Comparison of ENCODE assay signal across 8 cellular contexts in the genomic region with DNA sequence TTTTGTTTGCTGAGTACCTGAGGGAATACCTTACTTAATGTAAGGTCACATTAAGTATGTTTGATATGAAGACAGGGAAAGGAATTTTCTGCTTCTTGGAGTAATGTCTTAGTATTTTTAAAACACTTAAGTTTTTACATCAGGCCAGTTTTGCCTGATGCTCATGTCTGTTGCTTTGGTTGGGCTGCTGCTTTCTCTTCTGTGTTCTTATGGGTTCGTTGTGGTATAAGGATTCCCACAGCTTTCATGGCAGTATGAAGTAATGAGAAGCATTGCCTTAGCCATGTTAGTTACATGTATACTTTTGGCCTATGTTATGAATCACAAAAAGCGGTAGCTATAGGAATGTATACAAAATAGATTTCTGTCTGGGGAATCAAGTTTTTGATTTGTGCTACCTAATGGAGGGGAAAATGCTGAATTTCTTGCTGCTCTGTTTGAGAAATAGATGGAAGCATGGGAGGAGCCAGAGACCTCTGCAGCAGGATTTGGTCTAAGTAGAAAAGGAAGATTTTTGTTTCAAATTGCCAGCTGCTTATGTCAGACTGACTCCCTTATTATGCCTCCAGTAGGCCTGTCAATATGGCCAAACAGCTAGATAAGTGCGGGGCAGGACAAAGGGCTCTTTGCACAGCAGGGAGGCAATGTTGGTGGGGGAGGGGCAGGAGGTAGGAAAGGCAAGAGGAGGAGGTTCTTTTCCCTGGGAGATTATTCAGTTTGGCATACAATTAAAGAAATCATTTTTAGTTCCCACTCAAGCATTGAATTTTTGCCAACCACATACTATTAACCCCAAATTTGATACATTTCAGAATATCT.
A peak's percentile ranks its signal among the peaks of the same experiment; 100 is the strongest.
DNase-seq lines count a peak whose midpoint lies in the region; ATAC-seq and TF ChIP-seq lines count a peak whose summit lies in the region.

No MANE protein-coding gene starts in this region.

- no peak for ATAC-seq in HG02938 (IDR thresholded peaks at IDR 0.05; ENCODE audit: unreplicated experiment)

- peak overlapping the region; percentile 34 for H3K27ac Mint-ChIP-seq in activated T-cell treated with anti-CD3 and anti-CD28 coated beads, Interleukin-2, amount 50 U/mL, for 24 hours

- H3K36me3 Mint-ChIP-seq in activated T-cell treated with anti-CD3 and anti-CD28 coated beads, Interleukin-2, amount 50 U/mL, for 24 hours (ENCODE audit: low read depth), result peaks cover 55% of the 10 kb centered on the region

- H3K4me1 Mint-ChIP-seq in activated T-cell treated with anti-CD3 and anti-CD28 coated beads, Interleukin-2, amount 50 U/mL, for 24 hours (ENCODE audit: low read depth), result peaks cover 76% of the 10 kb centered on the region

- H3K4me3 Mint-ChIP-seq in activated T-cell treated with anti-CD3 and anti-CD28 coated beads, Interleukin-2, amount 50 U/mL, for 24 hours, result peak overlapping the region; percentile 14

- peak overlapping the region; percentile 19 to 84 for H3K4me3 ChIP-seq in foreskin fibroblast (ENCODE audit: low read depth in 1 of 2, low read length in 2 of 2)

- no peaks in the 10 kb centered on the region for H3K27me3 Mint-ChIP-seq in activated T-cell treated with anti-CD3 and anti-CD28 coated beads, Interleukin-2, amount 50 U/mL, for 24 hours

- no peaks in the 10 kb centered on the region for H3K9me3 Mint-ChIP-seq in activated T-cell treated with anti-CD3 and anti-CD28 coated beads, Interleukin-2, amount 50 U/mL, for 24 hours

- TF ChIP-seq CTCF in foreskin fibroblast (IDR thresholded peaks at IDR 0.05; ENCODE audit: low read depth, low read length), result no peak
- no peak for TF ChIP-seq CTCF in GM10266 (IDR thresholded peaks at IDR 0.05; ENCODE audit: control insufficient read depth, insufficient read depth, low read depth, missing control alignments)

- DNase-seq in activated T-cell treated with anti-CD3 and anti-CD28 coated beads, Interleukin-2, amount 50 U/mL, for 24 hours, result no peak
- DNase-seq in activated T-cell treated with anti-CD3 and anti-CD28 coated beads, Interleukin-2, amount 50 U/mL, for 1 hour, result no peak
- DNase-seq in SHP77 treated with DMSO at 0.1 percent for 48 hours (lab: John Stamatoyannopoulos, UW), result peak; percentile 38
- DNase-seq in foreskin fibroblast, result peak in 1 of 2 donors; percentile 21
- peak; percentile 88 for DNase-seq in pons (ENCODE audit: low spot score)
- no peak for DNase-seq in GM10266 (ENCODE audit: extremely low spot score)
- DNase-seq in activated effector memory CD4-positive, alpha-beta T cell treated with anti-CD3 and anti-CD28 coated beads, Interleukin-2, amount 50 U/mL, for 16 hours, result no peak

Comparison
In these comparisons a context has a peak if more than half of its experiments do, and no peak if none do; other contexts are left out.
1. DNase-seq: peak in SHP77 treated with DMSO at 0.1 percent for 48 hours (single experiment) and pons (single experiment); none in activated T-cell treated with anti-CD3 and anti-CD28 coated beads, Interleukin-2, amount 50 U/mL, for 24 hours (single experiment), activated T-cell treated with anti-CD3 and anti-CD28 coated beads, Interleukin-2, amount 50 U/mL, for 1 hour (single experiment), GM10266 (single experiment) and activated effector memory CD4-positive, alpha-beta T cell treated with anti-CD3 and anti-CD28 coated beads, Interleukin-2, amount 50 U/mL, for 16 hours (single experiment).